In the genomic region with DNA sequence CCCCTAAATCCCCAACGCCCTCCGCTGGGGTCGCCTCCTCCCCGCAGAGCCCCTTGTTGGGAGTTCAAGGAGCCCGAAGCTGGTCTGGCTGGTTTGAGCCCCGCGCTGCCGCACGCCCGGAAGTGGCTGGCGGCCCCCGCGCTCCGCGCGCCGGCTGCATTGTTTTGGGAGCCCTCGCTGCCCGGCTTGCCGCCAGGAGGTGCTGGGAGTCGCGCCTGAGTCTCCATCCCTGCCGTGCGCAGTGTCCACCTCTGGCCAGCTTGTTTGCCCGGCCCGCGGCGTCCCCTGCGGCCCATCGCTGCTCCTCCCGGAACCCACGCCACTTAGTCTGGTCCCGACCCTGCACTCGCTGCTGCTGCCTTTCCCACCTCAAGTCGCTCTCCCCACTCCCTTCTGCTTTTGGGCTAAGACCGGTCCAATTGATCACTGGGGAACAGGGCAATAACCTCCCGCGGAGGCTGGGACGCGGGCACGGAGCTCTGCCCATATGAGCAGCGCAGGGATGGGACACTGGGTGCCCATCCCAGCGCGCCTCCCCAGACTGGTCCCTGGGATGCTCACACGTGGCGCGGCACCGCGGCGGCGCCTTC, we compare ENCODE assay signal across 1 cellular context.
A peak's percentile ranks its signal among the peaks of the same experiment; 100 is the strongest.
TF ChIP-seq lines count a peak whose summit lies in the region.

No MANE protein-coding gene starts in this region.

TF ChIP-seq in H1, 55 proteins besides CTCF, POLR2A, EP300 and RAD21 (continued from another document):
- TF ChIP-seq, protein P1, sequence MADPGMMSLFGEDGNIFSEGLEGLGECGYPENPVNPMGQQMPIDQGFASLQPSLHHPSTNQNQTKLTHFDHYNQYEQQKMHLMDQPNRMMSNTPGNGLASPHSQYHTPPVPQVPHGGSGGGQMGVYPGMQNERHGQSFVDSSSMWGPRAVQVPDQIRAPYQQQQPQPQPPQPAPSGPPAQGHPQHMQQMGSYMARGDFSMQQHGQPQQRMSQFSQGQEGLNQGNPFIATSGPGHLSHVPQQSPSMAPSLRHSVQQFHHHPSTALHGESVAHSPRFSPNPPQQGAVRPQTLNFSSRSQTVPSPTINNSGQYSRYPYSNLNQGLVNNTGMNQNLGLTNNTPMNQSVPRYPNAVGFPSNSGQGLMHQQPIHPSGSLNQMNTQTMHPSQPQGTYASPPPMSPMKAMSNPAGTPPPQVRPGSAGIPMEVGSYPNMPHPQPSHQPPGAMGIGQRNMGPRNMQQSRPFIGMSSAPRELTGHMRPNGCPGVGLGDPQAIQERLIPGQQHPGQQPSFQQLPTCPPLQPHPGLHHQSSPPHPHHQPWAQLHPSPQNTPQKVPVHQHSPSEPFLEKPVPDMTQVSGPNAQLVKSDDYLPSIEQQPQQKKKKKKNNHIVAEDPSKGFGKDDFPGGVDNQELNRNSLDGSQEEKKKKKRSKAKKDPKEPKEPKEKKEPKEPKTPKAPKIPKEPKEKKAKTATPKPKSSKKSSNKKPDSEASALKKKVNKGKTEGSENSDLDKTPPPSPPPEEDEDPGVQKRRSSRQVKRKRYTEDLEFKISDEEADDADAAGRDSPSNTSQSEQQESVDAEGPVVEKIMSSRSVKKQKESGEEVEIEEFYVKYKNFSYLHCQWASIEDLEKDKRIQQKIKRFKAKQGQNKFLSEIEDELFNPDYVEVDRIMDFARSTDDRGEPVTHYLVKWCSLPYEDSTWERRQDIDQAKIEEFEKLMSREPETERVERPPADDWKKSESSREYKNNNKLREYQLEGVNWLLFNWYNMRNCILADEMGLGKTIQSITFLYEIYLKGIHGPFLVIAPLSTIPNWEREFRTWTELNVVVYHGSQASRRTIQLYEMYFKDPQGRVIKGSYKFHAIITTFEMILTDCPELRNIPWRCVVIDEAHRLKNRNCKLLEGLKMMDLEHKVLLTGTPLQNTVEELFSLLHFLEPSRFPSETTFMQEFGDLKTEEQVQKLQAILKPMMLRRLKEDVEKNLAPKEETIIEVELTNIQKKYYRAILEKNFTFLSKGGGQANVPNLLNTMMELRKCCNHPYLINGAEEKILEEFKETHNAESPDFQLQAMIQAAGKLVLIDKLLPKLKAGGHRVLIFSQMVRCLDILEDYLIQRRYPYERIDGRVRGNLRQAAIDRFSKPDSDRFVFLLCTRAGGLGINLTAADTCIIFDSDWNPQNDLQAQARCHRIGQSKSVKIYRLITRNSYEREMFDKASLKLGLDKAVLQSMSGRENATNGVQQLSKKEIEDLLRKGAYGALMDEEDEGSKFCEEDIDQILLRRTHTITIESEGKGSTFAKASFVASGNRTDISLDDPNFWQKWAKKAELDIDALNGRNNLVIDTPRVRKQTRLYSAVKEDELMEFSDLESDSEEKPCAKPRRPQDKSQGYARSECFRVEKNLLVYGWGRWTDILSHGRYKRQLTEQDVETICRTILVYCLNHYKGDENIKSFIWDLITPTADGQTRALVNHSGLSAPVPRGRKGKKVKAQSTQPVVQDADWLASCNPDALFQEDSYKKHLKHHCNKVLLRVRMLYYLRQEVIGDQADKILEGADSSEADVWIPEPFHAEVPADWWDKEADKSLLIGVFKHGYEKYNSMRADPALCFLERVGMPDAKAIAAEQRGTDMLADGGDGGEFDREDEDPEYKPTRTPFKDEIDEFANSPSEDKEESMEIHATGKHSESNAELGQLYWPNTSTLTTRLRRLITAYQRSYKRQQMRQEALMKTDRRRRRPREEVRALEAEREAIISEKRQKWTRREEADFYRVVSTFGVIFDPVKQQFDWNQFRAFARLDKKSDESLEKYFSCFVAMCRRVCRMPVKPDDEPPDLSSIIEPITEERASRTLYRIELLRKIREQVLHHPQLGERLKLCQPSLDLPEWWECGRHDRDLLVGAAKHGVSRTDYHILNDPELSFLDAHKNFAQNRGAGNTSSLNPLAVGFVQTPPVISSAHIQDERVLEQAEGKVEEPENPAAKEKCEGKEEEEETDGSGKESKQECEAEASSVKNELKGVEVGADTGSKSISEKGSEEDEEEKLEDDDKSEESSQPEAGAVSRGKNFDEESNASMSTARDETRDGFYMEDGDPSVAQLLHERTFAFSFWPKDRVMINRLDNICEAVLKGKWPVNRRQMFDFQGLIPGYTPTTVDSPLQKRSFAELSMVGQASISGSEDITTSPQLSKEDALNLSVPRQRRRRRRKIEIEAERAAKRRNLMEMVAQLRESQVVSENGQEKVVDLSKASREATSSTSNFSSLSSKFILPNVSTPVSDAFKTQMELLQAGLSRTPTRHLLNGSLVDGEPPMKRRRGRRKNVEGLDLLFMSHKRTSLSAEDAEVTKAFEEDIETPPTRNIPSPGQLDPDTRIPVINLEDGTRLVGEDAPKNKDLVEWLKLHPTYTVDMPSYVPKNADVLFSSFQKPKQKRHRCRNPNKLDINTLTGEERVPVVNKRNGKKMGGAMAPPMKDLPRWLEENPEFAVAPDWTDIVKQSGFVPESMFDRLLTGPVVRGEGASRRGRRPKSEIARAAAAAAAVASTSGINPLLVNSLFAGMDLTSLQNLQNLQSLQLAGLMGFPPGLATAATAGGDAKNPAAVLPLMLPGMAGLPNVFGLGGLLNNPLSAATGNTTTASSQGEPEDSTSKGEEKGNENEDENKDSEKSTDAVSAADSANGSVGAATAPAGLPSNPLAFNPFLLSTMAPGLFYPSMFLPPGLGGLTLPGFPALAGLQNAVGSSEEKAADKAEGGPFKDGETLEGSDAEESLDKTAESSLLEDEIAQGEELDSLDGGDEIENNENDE (IDR thresholded peaks at IDR 0.05; ENCODE audit: insufficient replicate concordance, low read length): no peak
- TF ChIP-seq JUN (IDR thresholded peaks at IDR 0.05; ENCODE audit: low read depth, low read length) (no peak), YY1 (IDR thresholded peaks at IDR 0.05; ENCODE audit: low read depth, low read length) (peak; percentile 16; the same call in 1 of the 2 replicates), POU5F1 (IDR thresholded peaks at IDR 0.05; ENCODE audit: low read depth, low read length) (no peak)
